ENCODE assay signal across 9 cellular contexts in genomic region chr15:44736261-44736765, GRCh38. TPM values are rescaled to one million over a fixed set of nuclear protein-coding genes. Genes with fewer than 3 reads are reported as not detected.
A peak's percentile ranks its signal among the peaks of the same experiment; 100 is the strongest.
DNase-seq lines count a peak whose midpoint lies in the region; ATAC-seq and TF ChIP-seq lines count a peak whose summit lies in the region.
"Had no signal": no experiment of that assay in that cellular context is flagged by ENCODE, and none has a peak within 500 bp of the region (broad histone marks: within the 10 kb centered on the region; RNA-seq: fewer than 3 reads in every experiment).

Gene TRIM69, plus strand, starts transcription at chr15:44736528. Its CDS starts 177 bp downstream, at chr15:44736705.

- H3K4me1 Mint-ChIP-seq in stimulated activated naive CD8-positive, alpha-beta T cell treated with anti-CD3 and anti-CD28 coated beads, Interleukin-15, amount 100 ng/mL, for 72 hours: peaks cover 62% of the 10 kb centered on the region

- H3K27me3 Mint-ChIP-seq in stimulated activated naive CD8-positive, alpha-beta T cell treated with anti-CD3 and anti-CD28 coated beads, Interleukin-15, amount 100 ng/mL, for 72 hours: no peaks in the 10 kb centered on the region

- H3K4me1 ChIP-seq in SJCRH30 (peaks cover 4% of the 10 kb centered on the region; the same call in 1 of the 2 replicates), left ventricle myocardium inferior (peaks cover 31% of the 10 kb centered on the region)

- no peak within 1 kb of the TSS for H3K27ac ChIP-seq in SJCRH30
- H3K27ac ChIP-seq in left ventricle myocardium inferior (replicated peaks): peak within 1 kb of the TSS; percentile 72

- DNase-seq in SJCRH30: no peak
- no peak for DNase-seq in left ventricle myocardium inferior
- no peak for DNase-seq in stimulated activated naive CD8-positive, alpha-beta T cell treated with anti-CD3 and anti-CD28 coated beads, Interleukin-15, amount 100 ng/mL, for 72 hours
- no peak for DNase-seq in NCI-H2227 treated with DMSO at 0.1 percent for 48 hours (lab: John Stamatoyannopoulos, UW)
- no peak for DNase-seq in NCI-H2107 treated with DMSO at 0.1 percent for 48 hours (lab: John Stamatoyannopoulos, UW; ENCODE audit: unreplicated experiment)
- DNase-seq: cerebellar nuclear complex had no signal

- no peaks in the 10 kb centered on the region for H3K36me3 ChIP-seq in SJCRH30
- H3K36me3 ChIP-seq in left ventricle myocardium inferior: peaks cover 11% of the 10 kb centered on the region

- H3K9me3 ChIP-seq in SJCRH30 (replicated peaks) (no peaks in the 10 kb centered on the region), left ventricle myocardium inferior (replicated peaks) (no peaks in the 10 kb centered on the region)

- H3K9me3 Mint-ChIP-seq in stimulated activated naive CD8-positive, alpha-beta T cell treated with anti-CD3 and anti-CD28 coated beads, Interleukin-15, amount 100 ng/mL, for 72 hours: no peaks in the 10 kb centered on the region

- H3K27me3 ChIP-seq in SJCRH30 (no peaks in the 10 kb centered on the region), left ventricle myocardium inferior (ENCODE audit: low read depth) (no peaks in the 10 kb centered on the region)

- no peak for TF ChIP-seq CTCF in left ventricle myocardium inferior (IDR thresholded peaks at IDR 0.05; ENCODE audit: borderline replicate concordance)

- peak within 1 kb of the TSS; percentile 96 to 97 for H3K27ac Mint-ChIP-seq in stimulated activated naive CD8-positive, alpha-beta T cell treated with anti-CD3 and anti-CD28 coated beads, Interleukin-15, amount 100 ng/mL, for 72 hours

- H3K4me3 ChIP-seq in SJCRH30: no peak within 1 kb of the TSS
- H3K4me3 ChIP-seq in left ventricle myocardium inferior: no peak within 1 kb of the TSS

- intact Hi-C loops in left ventricle myocardium inferior (cut with micrococcal nuclease): loop anchor here (5.0 kb wide), 1 partner anchor 74 kb away; the partner anchor contains the start of gene SPG11

- ATAC-seq in GM21381 (IDR thresholded peaks at IDR 0.05; ENCODE audit: unreplicated experiment): peak; percentile 28
- ATAC-seq in stimulated activated naive CD8-positive, alpha-beta T cell treated with anti-CD3 and anti-CD28 coated beads, Interleukin-15, amount 100 ng/mL, for 72 hours: peak; percentile 55
- no peak for ATAC-seq in HG02938 (IDR thresholded peaks at IDR 0.05; ENCODE audit: unreplicated experiment)
- no peak for ATAC-seq in HG02981 (IDR thresholded peaks at IDR 0.05; ENCODE audit: unreplicated experiment)

- peak within 1 kb of the TSS; percentile 83 to 85 for H3K4me3 Mint-ChIP-seq in stimulated activated naive CD8-positive, alpha-beta T cell treated with anti-CD3 and anti-CD28 coated beads, Interleukin-15, amount 100 ng/mL, for 72 hours

RNA-seq across cellular contexts. Expression of gene TRIM69, which starts in this region (rescaled TPM):
- total RNA-seq in SJCRH30 (2014; rRNA removed; shearing (Covaris generic)): 13.9 and 15.7 TPM in 2 replicates
- 57.6 TPM for total RNA-seq in left ventricle myocardium inferior

Comparison
In these comparisons a context has a peak if more than half of its experiments do, and no peak if none do; other contexts are left out.
1. ATAC-seq: peak in GM21381 (single experiment) and stimulated activated naive CD8-positive, alpha-beta T cell treated with anti-CD3 and anti-CD28 coated beads, Interleukin-15, amount 100 ng/mL, for 72 hours (single experiment); none in HG02938 (single experiment) and HG02981 (single experiment).